22 cellular contexts compared by ENCODE assay signal in the genomic region with DNA sequence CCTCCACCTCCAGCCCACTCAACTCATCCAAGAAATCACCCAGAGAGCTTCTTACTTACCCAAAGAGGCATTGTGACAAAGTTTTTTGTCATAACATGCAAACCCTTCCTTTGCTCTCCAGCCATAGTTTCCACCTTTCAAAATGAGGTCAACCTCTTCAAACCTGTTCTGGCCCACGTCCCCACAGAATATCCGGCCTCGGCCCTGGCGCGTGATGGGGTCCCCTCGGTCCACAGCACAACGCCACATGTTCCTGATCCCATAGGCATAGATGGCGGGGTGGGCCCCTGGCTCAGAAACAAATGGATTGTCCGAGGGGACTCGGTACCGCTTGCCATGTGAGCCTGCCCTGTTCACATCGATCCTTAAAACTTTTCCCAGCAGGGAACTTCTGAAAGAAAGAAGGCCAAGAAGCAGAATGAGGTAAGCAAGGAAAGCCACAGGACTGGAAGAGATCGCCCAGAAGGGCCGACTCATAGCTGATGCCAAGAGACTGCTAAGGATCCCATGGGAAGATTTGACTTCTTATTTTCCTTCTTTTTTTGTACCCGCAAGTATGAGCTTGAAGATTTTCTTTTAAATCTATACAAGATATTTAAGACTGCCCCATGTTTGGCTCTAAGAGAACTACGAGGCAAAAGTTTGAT. TPM values are rescaled to one million over a fixed set of nuclear protein-coding genes. Genes with fewer than 3 reads are reported as not detected.
DNase-seq lines count a peak whose midpoint lies in the region; TF ChIP-seq lines count a peak whose summit lies in the region.
"Had no signal": no experiment of that assay in that cellular context is flagged by ENCODE, and none has a peak within 500 bp of the region (broad histone marks: within the 10 kb centered on the region; RNA-seq: fewer than 3 reads in every experiment).

No MANE protein-coding gene starts in this region.

- no peaks in the 10 kb centered on the region for H3K4me1 Mint-ChIP-seq in CD4-positive, alpha-beta memory T cell
- H3K4me1 Mint-ChIP-seq: B cell, CD14-positive monocyte had no signal

- CTCF ChIA-PET in CD4-positive, alpha-beta memory T cell (lab: Charles Lee; ENCODE audit: partially characterized antibody): no interaction called here

- H3K36me3 Mint-ChIP-seq in CD4-positive, alpha-beta memory T cell: no peaks in the 10 kb centered on the region
- H3K36me3 Mint-ChIP-seq: CD14-positive monocyte had no signal

- H3K9me3 ChIP-seq in CD4-positive, alpha-beta memory T cell (ENCODE audit: control insufficient read depth in 1 of 2, low read length in 2 of 2): no peaks in the 10 kb centered on the region
- H3K9me3 ChIP-seq: SK-N-SH had no signal

- POLR2A ChIA-PET in CD4-positive, alpha-beta memory T cell (lab: Charles Lee; ENCODE audit: partially characterized antibody): no interaction called here

- no peak overlapping the region for H3K27ac Mint-ChIP-seq in CD4-positive, alpha-beta memory T cell
- H3K27ac Mint-ChIP-seq: B cell, CD14-positive monocyte had no signal

- DNase-seq in HT1080 (ENCODE audit: low read depth) (peak; percentile 11), astrocyte of the cerebellum (ENCODE audit: low read depth) (peak; percentile 54), fibroblast of mammary gland (ENCODE audit: low read depth) (peak; percentile 50), stromal cell of bone marrow (ENCODE audit: low read depth) (peak; percentile 76), DMS153 (lab: John Stamatoyannopoulos, UW) (no peak)
- DNase-seq in activated CD4-positive, alpha-beta T cell treated with anti-CD3 and anti-CD28 coated beads, Interleukin-2, amount 50 U/mL, for 4 hours: no peak
- DNase-seq in CD4-positive, alpha-beta memory T cell: no peak
- DNase-seq: EL; GF-D8; Kasumi-1; NCI-H1092 treated with DMSO at 0.1 percent for 48 hours; NCI-H146; NCI-H2029; NCI-H345; NCI-H524; NCI-H774; NK-92 treated with Interleukin-12 subunit alpha and Interleukin-12 subunit beta, amount 100 ng/mL, for 24 hours; SIG-M5; SK-N-SH had no signal

- no peak overlapping the region for H3K27ac ChIP-seq in CD4-positive, alpha-beta memory T cell (ENCODE audit: low read depth, low read length)

- in situ Hi-C loops in astrocyte of the cerebellum (cut with HindIII; ENCODE audit: low sequenced_read_pairs): no loop called here

- no peaks in the 10 kb centered on the region for H3K4me1 ChIP-seq in CD4-positive, alpha-beta memory T cell (ENCODE audit: insufficient read depth, low read length)

- intact Hi-C loops in CD4-positive, alpha-beta memory T cell (cut with micrococcal nuclease): no loop called here

- H3K36me3 ChIP-seq in CD4-positive, alpha-beta memory T cell (ENCODE audit: insufficient read depth, low read length): no peaks in the 10 kb centered on the region

- H3K27me3 ChIP-seq in CD4-positive, alpha-beta memory T cell (ENCODE audit: insufficient read depth, low read length): no peaks in the 10 kb centered on the region

- no peak overlapping the region for H3K4me3 ChIP-seq in astrocyte of the cerebellum (ENCODE audit: low read depth, low read length)
- H3K4me3 ChIP-seq in fibroblast of mammary gland (ENCODE audit: control insufficient read depth, low read depth, low read length): no peak overlapping the region
- H3K4me3 ChIP-seq in CD4-positive, alpha-beta memory T cell (ENCODE audit: low read length in 2 of 2): no peak overlapping the region

- peaks cover 12 to 16% of the 10 kb centered on the region in 2 donors for H3K27me3 Mint-ChIP-seq in CD4-positive, alpha-beta memory T cell

- H3K4me3 Mint-ChIP-seq in CD4-positive, alpha-beta memory T cell: no peak overlapping the region
- H3K4me3 Mint-ChIP-seq: B cell, CD14-positive monocyte had no signal

- no peaks in the 10 kb centered on the region for H3K9me3 Mint-ChIP-seq in CD4-positive, alpha-beta memory T cell

- no peak for TF ChIP-seq CTCF in astrocyte of the cerebellum (IDR thresholded peaks at IDR 0.05; ENCODE audit: low read depth, low read length, missing control alignments)
- TF ChIP-seq CTCF in fibroblast of mammary gland (conservative IDR thresholded peaks at IDR 0.05; ENCODE audit: control insufficient read depth, insufficient read depth, low read depth, low read length): no peak

RNA-seq across cellular contexts. Expression of gene HHIPL2, which starts 7.8 kb away (rescaled TPM):
- total RNA-seq in HT1080 (2014; rRNA removed; shearing (Covaris generic)): 0.70 and 1.3 TPM in 2 replicates
- 1.6 TPM in 2 replicates for polyA plus RNA-seq in HT1080 (2015; cell fraction: cytosol; rRNA removed)
- polyA plus RNA-seq in HT1080 (2015; cell fraction: nucleus; rRNA removed): 17.4 and 20.9 TPM in 2 replicates
- under 1 TPM; 0.26 to 0.75 TPM for total RNA-seq in CD4-positive, alpha-beta memory T cell
- polyA plus RNA-seq in CD4-positive, alpha-beta memory T cell: not detected
- total RNA-seq: H1 had no signal
- polyA plus RNA-seq: CD14-positive monocyte had no signal

RNA-seq across cellular contexts. Expression of gene TAF1A, which starts 49.7 kb away (rescaled TPM):
- 14.5 and 15.4 TPM in 2 replicates for total RNA-seq in HT1080 (2014; rRNA removed; shearing (Covaris generic))
- polyA plus RNA-seq in HT1080 (2015; cell fraction: cytosol; rRNA removed): 19.6 and 20.4 TPM in 2 replicates
- 37.5 and 38.5 TPM in 2 replicates for polyA plus RNA-seq in HT1080 (2015; cell fraction: nucleus; rRNA removed)
- 10 to 100 TPM; 16.4 to 17.8 TPM for total RNA-seq in CD4-positive, alpha-beta memory T cell
- polyA plus RNA-seq in CD4-positive, alpha-beta memory T cell: 1 to 10 TPM; 3.1 to 5.7 TPM

Comparison
In these comparisons a context has a peak if more than half of its experiments do, and no peak if none do; other contexts are left out.
1. DNase-seq: peak in HT1080 (single experiment), astrocyte of the cerebellum (single experiment), fibroblast of mammary gland (single experiment) and stromal cell of bone marrow (single experiment); none in activated CD4-positive, alpha-beta T cell treated with anti-CD3 and anti-CD28 coated beads, Interleukin-2, amount 50 U/mL, for 4 hours (0 of 2), DMS153 (single experiment) and CD4-positive, alpha-beta memory T cell (0 of 5).